Comparison of ENCODE assay signal across 13 cellular contexts in genomic region chr11:61154528-61154927, GRCh38. TPM values are rescaled to one million over a fixed set of nuclear protein-coding genes. Genes with fewer than 3 reads are reported as not detected.
"Had no signal": no experiment of that assay in that cellular context is flagged by ENCODE, and none has a peak within 500 bp of the region (broad histone marks: within the 10 kb centered on the region; RNA-seq: fewer than 3 reads in every experiment).

No MANE protein-coding gene starts in this region.

- H3K36me3 ChIP-seq: cardiac muscle cell had no signal

- H3K9me3 ChIP-seq: suprapubic skin, upper lobe of left lung had no signal

- ATAC-seq: activated T-cell treated with anti-CD3 and anti-CD28 coated beads, Interleukin-2, amount 50 U/mL, for 72 hours; stimulated activated naive CD8-positive, alpha-beta T cell treated with anti-CD3 and anti-CD28 coated beads, Interleukin-15, Interleukin-2, amounts not matched to agents 100 U/mL and 50 U/mL, for 24 hours had no signal

- H3K4me3 ChIP-seq: cardiac muscle cell, suprapubic skin, upper lobe of left lung had no signal

- DNase-seq: activated CD4-positive, alpha-beta T cell treated with anti-CD3 and anti-CD28 coated beads, Interleukin-2, amount 50 U/mL, for 4 hours; activated effector memory CD4-positive, alpha-beta T cell treated with anti-CD3 and anti-CD28 coated beads, Interleukin-2, amount 50 U/mL, for 16 hours; activated T-cell treated with anti-CD3 and anti-CD28 coated beads, Interleukin-2, amount 50 U/mL, for 72 hours; effector memory CD4-positive, alpha-beta T cell; nephron progenitor cell; nucleus accumbens; stimulated activated naive CD8-positive, alpha-beta T cell treated with anti-CD3 and anti-CD28 coated beads, Interleukin-15, Interleukin-2, amounts not matched to agents 100 U/mL and 50 U/mL, for 24 hours; upper lobe of left lung had no signal

- H3K27me3 ChIP-seq: cardiac muscle cell, suprapubic skin, upper lobe of left lung had no signal

RNA-seq across cellular contexts. Expression of gene PGA3, which starts 48.8 kb away (rescaled TPM):
- total RNA-seq: activated CD8-positive, alpha-beta memory T cell treated with anti-CD3 and anti-CD28 coated beads for 36 hours; activated T-cell treated with anti-CD3 and anti-CD28 coated beads, Interleukin-2, amount 50 U/mL, for 72 hours; cardiac muscle cell; dermis blood vessel endothelial cell; glomerular endothelial cell had no signal
- polyA plus RNA-seq: cardiac muscle cell had no signal

RNA-seq across cellular contexts. Expression of gene CD5, which starts 52.2 kb away (rescaled TPM):
- total RNA-seq: cardiac muscle cell, dermis blood vessel endothelial cell, glomerular endothelial cell had no signal
- polyA plus RNA-seq: cardiac muscle cell had no signal
